ENCODE assay signal across 1 cellular context in the genomic region with DNA sequence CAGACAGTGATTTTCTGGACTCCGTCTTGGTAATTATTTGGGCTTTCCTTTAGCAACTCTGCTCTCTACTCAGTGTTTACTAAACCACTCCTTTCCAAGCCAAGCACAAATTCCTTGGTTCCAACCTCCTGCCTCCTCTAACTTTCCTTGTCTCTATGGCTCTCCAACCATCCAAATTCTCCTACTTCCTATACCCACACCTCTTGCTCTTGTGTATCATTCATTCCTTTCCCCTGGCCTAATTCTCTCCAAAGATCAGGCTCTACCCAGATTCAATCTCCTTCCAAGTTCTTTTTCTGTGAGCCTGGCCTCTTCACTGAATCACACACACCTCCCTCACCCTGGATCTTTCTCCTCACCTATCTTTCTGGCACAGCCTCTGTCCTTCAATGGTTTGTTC.
TF ChIP-seq lines count a peak whose summit lies in the region.

No MANE protein-coding gene starts in this region.

TF ChIP-seq in H1, 55 proteins besides CTCF, POLR2A, EP300 and RAD21:
- TF ChIP-seq, protein P1, sequence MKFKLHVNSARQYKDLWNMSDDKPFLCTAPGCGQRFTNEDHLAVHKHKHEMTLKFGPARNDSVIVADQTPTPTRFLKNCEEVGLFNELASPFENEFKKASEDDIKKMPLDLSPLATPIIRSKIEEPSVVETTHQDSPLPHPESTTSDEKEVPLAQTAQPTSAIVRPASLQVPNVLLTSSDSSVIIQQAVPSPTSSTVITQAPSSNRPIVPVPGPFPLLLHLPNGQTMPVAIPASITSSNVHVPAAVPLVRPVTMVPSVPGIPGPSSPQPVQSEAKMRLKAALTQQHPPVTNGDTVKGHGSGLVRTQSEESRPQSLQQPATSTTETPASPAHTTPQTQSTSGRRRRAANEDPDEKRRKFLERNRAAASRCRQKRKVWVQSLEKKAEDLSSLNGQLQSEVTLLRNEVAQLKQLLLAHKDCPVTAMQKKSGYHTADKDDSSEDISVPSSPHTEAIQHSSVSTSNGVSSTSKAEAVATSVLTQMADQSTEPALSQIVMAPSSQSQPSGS (IDR thresholded peaks at IDR 0.05; ENCODE audit: low read length), result no peak
- TF ChIP-seq CBX5 (IDR thresholded peaks at IDR 0.05; ENCODE audit: low read depth, low read length), result no peak
- no peak for TF ChIP-seq YY1 (IDR thresholded peaks at IDR 0.05; ENCODE audit: low read depth, low read length)
- no peak for TF ChIP-seq ASH2L (IDR thresholded peaks at IDR 0.05; ENCODE audit: low read length)
- TF ChIP-seq RBBP5 (IDR thresholded peaks at IDR 0.05; ENCODE audit: borderline replicate concordance, low read depth, low read length), result no peak
- TF ChIP-seq SIRT6 (IDR thresholded peaks at IDR 0.05; ENCODE audit: low read length), result no peak
- no peak for TF ChIP-seq CHD2 (IDR thresholded peaks at IDR 0.05; ENCODE audit: low read length)
- no peak for TF ChIP-seq PHF8 (conservative IDR thresholded peaks at IDR 0.05; ENCODE audit: low read depth, low read length)
- TF ChIP-seq CHD1 (IDR thresholded peaks at IDR 0.05; ENCODE audit: low read depth, low read length), result no peak
- TF ChIP-seq EGR1 (IDR thresholded peaks at IDR 0.05; ENCODE audit: borderline replicate concordance, low read depth, low read length), result no peak
- no peak for TF ChIP-seq SUZ12 (IDR thresholded peaks at IDR 0.05; ENCODE audit: low read length)
- no peak for TF ChIP-seq SP1 (IDR thresholded peaks at IDR 0.05; ENCODE audit: low read depth, low read length)
- no peak for TF ChIP-seq TAF7 (optimal IDR thresholded peaks at IDR 0.05; ENCODE audit: borderline replicate concordance, low read depth, low read length)
